In genomic region chrX:20218809-20219505, GRCh38 we compare ENCODE assay signal across 12 cellular contexts. TPM values are rescaled to one million over a fixed set of nuclear protein-coding genes. Genes with fewer than 3 reads are reported as not detected.
DNase-seq lines count a peak whose midpoint lies in the region; ATAC-seq and TF ChIP-seq lines count a peak whose summit lies in the region.
"Had no signal": no experiment of that assay in that cellular context is flagged by ENCODE, and none has a peak within 500 bp of the region (broad histone marks: within the 10 kb centered on the region; RNA-seq: fewer than 3 reads in every experiment).

No MANE protein-coding gene starts in this region.

- H3K27ac ChIP-seq in liver (ENCODE audit: low read depth in 1 of 2, low read length in 2 of 2) (peak overlapping the region; percentile 61 to 86), subcutaneous abdominal adipose tissue (ENCODE audit: low read depth, low read length) (peak overlapping the region; percentile 76)

- WGBS in liver: 16% methylated on average over 11 of the region's 11 CpGs

- TF ChIP-seq CTCF in liver (IDR thresholded peaks at IDR 0.05; ENCODE audit: low read depth, low read length, missing input control): peak; percentile 43

- intact Hi-C loops in posterior cingulate gyrus (cut with DNase I): no loop called here

- no peaks in the 10 kb centered on the region for H3K36me3 ChIP-seq in liver (ENCODE audit: control insufficient read depth in 4 of 4, insufficient read depth in 3 of 4, low read depth in 1 of 4, low read length in 3 of 4)
- H3K36me3 ChIP-seq in subcutaneous abdominal adipose tissue (ENCODE audit: control insufficient read depth in 5 of 5, insufficient read depth in 5 of 5, low read length in 5 of 5): no peaks in the 10 kb centered on the region
- H3K36me3 ChIP-seq: stomach had no signal

- H3K9ac ChIP-seq in liver (ENCODE audit: low read depth in 1 of 2, low read length in 2 of 2) (peak overlapping the region; percentile 80 to 97), subcutaneous abdominal adipose tissue (ENCODE audit: low read length in 5 of 5) (peak overlapping the region in 1 of 5 donors; percentile 39)

- H3K4me1 ChIP-seq in liver (ENCODE audit: control insufficient read depth in 4 of 4, insufficient read depth in 4 of 4, low read length in 3 of 4) (peaks cover 0 to 12% (median 4%) of the 10 kb centered on the region in 4 donors), subcutaneous abdominal adipose tissue (ENCODE audit: control insufficient read depth in 5 of 5, insufficient read depth in 5 of 5, low read length in 5 of 5) (peaks cover 0 to 4% (median 0%) of the 10 kb centered on the region in 5 donors)

- TF ChIP-seq RAD21 in liver (IDR thresholded peaks at IDR 0.05): peak in 1 of 2 donors; percentile 20

- H3K4me3 ChIP-seq in liver (ENCODE audit: low read depth in 1 of 3, low read length in 3 of 3) (peak overlapping the region in 2 of 3 donors; percentile 36 to 55), subcutaneous abdominal adipose tissue (ENCODE audit: low read depth in 1 of 5, low read length in 5 of 5) (peak overlapping the region in 2 of 5 donors; percentile 42 to 48)
- H3K4me3 ChIP-seq: stomach had no signal

- DNase-seq in LoVo (ENCODE audit: low spot score): peak; percentile 7
- DNase-seq in fibroblast of gingiva (ENCODE audit: low read depth): peak; percentile 2
- no peak for DNase-seq in posterior cingulate gyrus
- DNase-seq: activated CD8-positive, alpha-beta memory T cell treated with anti-CD3 and anti-CD28 coated beads, Interleukin-2, amount 50 U/mL, for 4 hours; foreskin fibroblast; NCI-H1436 treated with DMSO at 0.1 percent for 48 hours; PC-3; stomach had no signal

- ATAC-seq in HG02759 (IDR thresholded peaks at IDR 0.05; ENCODE audit: unreplicated experiment) (no peak), GM21576 (IDR thresholded peaks at IDR 0.05; ENCODE audit: unreplicated experiment) (no peak)
- ATAC-seq: PC-3 had no signal

- H3K9me3 ChIP-seq in liver (ENCODE audit: control insufficient read depth in 4 of 4, low read length in 3 of 4) (no peaks in the 10 kb centered on the region), subcutaneous abdominal adipose tissue (ENCODE audit: control insufficient read depth in 5 of 5, low read length in 5 of 5) (no peaks in the 10 kb centered on the region)
- H3K9me3 ChIP-seq: stomach had no signal

- no peaks in the 10 kb centered on the region for H3K27me3 ChIP-seq in liver (ENCODE audit: control insufficient read depth in 4 of 4, insufficient read depth in 4 of 4, low read length in 3 of 4)
- peaks cover 0 to 6% (median 0%) of the 10 kb centered on the region in 5 donors for H3K27me3 ChIP-seq in subcutaneous abdominal adipose tissue (ENCODE audit: control insufficient read depth in 5 of 5, insufficient read depth in 4 of 5, low read length in 5 of 5)
- H3K27me3 ChIP-seq: stomach had no signal

TF ChIP-seq in liver, 16 proteins besides CTCF, POLR2A, EP300 and RAD21:
- peak; percentile 62 for TF ChIP-seq YY1 (IDR thresholded peaks at IDR 0.05)
- no peak for TF ChIP-seq NR2F2 (IDR thresholded peaks at IDR 0.05)
- peak; percentile 15 for TF ChIP-seq HNF4G (IDR thresholded peaks at IDR 0.05)
- TF ChIP-seq EGR1 (IDR thresholded peaks at IDR 0.05; ENCODE audit: low read depth in 2 of 2): no peak
- TF ChIP-seq FOXA1 (IDR thresholded peaks at IDR 0.05): no peak
- TF ChIP-seq MAX (IDR thresholded peaks at IDR 0.05): no peak
- no peak for TF ChIP-seq GABPA (IDR thresholded peaks at IDR 0.05 in 1 of 2, conservative IDR thresholded peaks at IDR 0.05 in 1 of 2)
- TF ChIP-seq RXRA (IDR thresholded peaks at IDR 0.05): peak in 1 of 2 donors; percentile 11
- peak; percentile 56 for TF ChIP-seq REST (IDR thresholded peaks at IDR 0.05)
- TF ChIP-seq ZBTB33 (IDR thresholded peaks at IDR 0.05): no peak
- TF ChIP-seq ATF3 (IDR thresholded peaks at IDR 0.05): no peak
- TF ChIP-seq HNF4A (conservative IDR thresholded peaks at IDR 0.05): peak; percentile 67 to 71
- TF ChIP-seq JUND (IDR thresholded peaks at IDR 0.05): no peak
- TF ChIP-seq TAF1 (conservative IDR thresholded peaks at IDR 0.05): peak; percentile 59
- TF ChIP-seq SP1 (IDR thresholded peaks at IDR 0.05): peak; percentile 33
TF ChIP-seq in liver: peak in this region for 7.

RNA-seq across cellular contexts. Expression of gene RPS6KA3, which starts 47.8 kb away (rescaled TPM):
- 10 to 100 TPM; 64.7 to 69.7 TPM for total RNA-seq in liver
- 10 to 100 TPM; 11.1 to 12.9 TPM for polyA plus RNA-seq in liver

Comparison
In these comparisons a context has a peak if more than half of its experiments do, and no peak if none do; other contexts are left out.
1. DNase-seq: peak in LoVo (single experiment) and fibroblast of gingiva (single experiment); none in posterior cingulate gyrus (0 of 10).